Comparison of ENCODE assay signal across 1 cellular context in genomic region chr14:32947792-32948191, GRCh38.
TF ChIP-seq lines count a peak whose summit lies in the region.

No MANE protein-coding gene starts in this region.

TF ChIP-seq in SK-N-SH treated with all-trans-retinoic acid at 6 μM for 48 hours, 23 proteins besides CTCF, POLR2A, EP300 and RAD21 (continued from another document):
- TF ChIP-seq PATZ1 (CRISPR knock-in tag; IDR thresholded peaks at IDR 0.05; ENCODE audit: borderline replicate concordance) (no peak), OSR1 (CRISPR knock-in tag; IDR thresholded peaks at IDR 0.05) (no peak), ZFP30 (CRISPR knock-in tag; IDR thresholded peaks at IDR 0.05) (no peak), CSRNP3 (CRISPR knock-in tag; IDR thresholded peaks at IDR 0.05) (no peak), ARNTL (CRISPR knock-in tag; IDR thresholded peaks at IDR 0.05; ENCODE audit: borderline replicate concordance, low read depth) (no peak), ESRRG (CRISPR knock-in tag; IDR thresholded peaks at IDR 0.05) (no peak), BACH2 (CRISPR knock-in tag; IDR thresholded peaks at IDR 0.05; ENCODE audit: borderline replicate concordance) (no peak), CREB5 (CRISPR knock-in tag; IDR thresholded peaks at IDR 0.05; ENCODE audit: low read depth) (no peak), SNAI2 (CRISPR knock-in tag; IDR thresholded peaks at IDR 0.05) (no peak), GLIS3 (CRISPR knock-in tag; IDR thresholded peaks at IDR 0.05) (no peak), ZNF8 (CRISPR knock-in tag; IDR thresholded peaks at IDR 0.05) (no peak), ISL1 (CRISPR knock-in tag; IDR thresholded peaks at IDR 0.05) (no peak), ZC3H10 (CRISPR knock-in tag; IDR thresholded peaks at IDR 0.05) (no peak), ZNF565 (CRISPR knock-in tag; conservative IDR thresholded peaks at IDR 0.05; ENCODE audit: low read depth) (no peak), PPARA (CRISPR knock-in tag; IDR thresholded peaks at IDR 0.05; ENCODE audit: borderline replicate concordance) (no peak)
